ENCODE assay signal across 1 cellular context in genomic region chr9:136916330-136917184, GRCh38.
A peak's percentile ranks its signal among the peaks of the same experiment; 100 is the strongest.
TF ChIP-seq lines count a peak whose summit lies in the region.

No MANE protein-coding gene starts in this region.

TF ChIP-seq in HepG2, 621 proteins besides CTCF, POLR2A, EP300 and RAD21:
- TF ChIP-seq RBM22 (optimal IDR thresholded peaks at IDR 0.05; ENCODE audit: low read length), result peak; percentile 41
- TF ChIP-seq, protein P1, sequence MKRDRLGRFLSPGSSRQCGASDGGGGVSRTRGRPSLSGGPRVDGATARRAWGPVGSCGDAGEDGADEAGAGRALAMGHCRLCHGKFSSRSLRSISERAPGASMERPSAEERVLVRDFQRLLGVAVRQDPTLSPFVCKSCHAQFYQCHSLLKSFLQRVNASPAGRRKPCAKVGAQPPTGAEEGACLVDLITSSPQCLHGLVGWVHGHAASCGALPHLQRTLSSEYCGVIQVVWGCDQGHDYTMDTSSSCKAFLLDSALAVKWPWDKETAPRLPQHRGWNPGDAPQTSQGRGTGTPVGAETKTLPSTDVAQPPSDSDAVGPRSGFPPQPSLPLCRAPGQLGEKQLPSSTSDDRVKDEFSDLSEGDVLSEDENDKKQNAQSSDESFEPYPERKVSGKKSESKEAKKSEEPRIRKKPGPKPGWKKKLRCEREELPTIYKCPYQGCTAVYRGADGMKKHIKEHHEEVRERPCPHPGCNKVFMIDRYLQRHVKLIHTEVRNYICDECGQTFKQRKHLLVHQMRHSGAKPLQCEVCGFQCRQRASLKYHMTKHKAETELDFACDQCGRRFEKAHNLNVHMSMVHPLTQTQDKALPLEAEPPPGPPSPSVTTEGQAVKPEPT (CRISPR knock-in tag; IDR thresholded peaks at IDR 0.05; ENCODE audit: low read depth), result no peak
- no peak for TF ChIP-seq ZNF484 (CRISPR knock-in tag; IDR thresholded peaks at IDR 0.05; ENCODE audit: borderline replicate concordance, low read depth)
- no peak for TF ChIP-seq JARID2 (CRISPR knock-in tag; IDR thresholded peaks at IDR 0.05; ENCODE audit: insufficient replicate concordance)
